20 cellular contexts compared by ENCODE assay signal in genomic region chr1:110631836-110632620, GRCh38.
DNase-seq lines count a peak whose midpoint lies in the region; ATAC-seq and TF ChIP-seq lines count a peak whose summit lies in the region.
"Had no signal": no experiment of that assay in that cellular context is flagged by ENCODE, and none has a peak within 500 bp of the region (broad histone marks: within the 10 kb centered on the region; RNA-seq: fewer than 3 reads in every experiment).

No MANE protein-coding gene starts in this region.

- H3F3A ChIP-seq in Loucy (ENCODE audit: low read depth): no peaks in the 10 kb centered on the region

- no peaks in the 10 kb centered on the region for H3K79me2 ChIP-seq in Loucy (ENCODE audit: insufficient read depth, low read length)

- no peaks in the 10 kb centered on the region for H4K20me1 ChIP-seq in Loucy (ENCODE audit: insufficient read depth, low read length, poor library complexity, severe bottlenecking)

- peak overlapping the region; percentile 56 for H3K4me3 ChIP-seq in Loucy (ENCODE audit: low read length, poor library complexity, severe bottlenecking)
- H3K4me3 ChIP-seq in effector memory CD4-positive, alpha-beta T cell (ENCODE audit: insufficient read depth, low read depth, low read length, poor library complexity, severe bottlenecking): no peak overlapping the region
- H3K4me3 ChIP-seq: prostate gland had no signal

- H3K4me1 Mint-ChIP-seq in stimulated activated naive CD8-positive, alpha-beta T cell treated with anti-CD3 and anti-CD28 coated beads, Interleukin-15, amount 100 ng/mL, for 72 hours: peaks cover 12% of the 10 kb centered on the region

- H3K4me1 ChIP-seq in Loucy (ENCODE audit: insufficient read depth, low read length, poor library complexity, severe bottlenecking): peaks cover 15% of the 10 kb centered on the region
- peaks cover 67% of the 10 kb centered on the region for H3K4me1 ChIP-seq in effector memory CD4-positive, alpha-beta T cell (ENCODE audit: control insufficient read depth, insufficient read depth, low read length, poor library complexity, severe bottlenecking)
- H3K4me1 ChIP-seq: prostate gland had no signal

- H3K27ac Mint-ChIP-seq in stimulated activated naive CD8-positive, alpha-beta T cell treated with anti-CD3 and anti-CD28 coated beads, Interleukin-15, amount 100 ng/mL, for 72 hours: no peak overlapping the region
- H3K27ac Mint-ChIP-seq: activated T-cell treated with anti-CD3 and anti-CD28 coated beads, Interleukin-2, amount 50 U/mL, for 72 hours; effector memory CD8-positive, alpha-beta T cell had no signal

- no peaks in the 10 kb centered on the region for H3K27me3 Mint-ChIP-seq in stimulated activated naive CD8-positive, alpha-beta T cell treated with anti-CD3 and anti-CD28 coated beads, Interleukin-15, amount 100 ng/mL, for 72 hours
- H3K27me3 Mint-ChIP-seq: effector memory CD8-positive, alpha-beta T cell; memory B cell had no signal

- H3K4me3 Mint-ChIP-seq in stimulated activated naive CD8-positive, alpha-beta T cell treated with anti-CD3 and anti-CD28 coated beads, Interleukin-15, amount 100 ng/mL, for 72 hours: no peak overlapping the region
- H3K4me3 Mint-ChIP-seq: activated T-cell treated with anti-CD3 and anti-CD28 coated beads, Interleukin-2, amount 50 U/mL, for 72 hours; memory B cell had no signal

- no peaks in the 10 kb centered on the region for H3K27me3 ChIP-seq in Loucy (ENCODE audit: insufficient read depth, low read length, poor library complexity, severe bottlenecking)
- no peaks in the 10 kb centered on the region for H3K27me3 ChIP-seq in effector memory CD4-positive, alpha-beta T cell (replicated peaks; ENCODE audit: control insufficient read depth, insufficient read depth, low read length, poor library complexity, severe bottlenecking)
- H3K27me3 ChIP-seq: brain microvascular endothelial cell had no signal

- H3K9me3 Mint-ChIP-seq in stimulated activated naive CD8-positive, alpha-beta T cell treated with anti-CD3 and anti-CD28 coated beads, Interleukin-15, amount 100 ng/mL, for 72 hours: no peaks in the 10 kb centered on the region
- H3K9me3 Mint-ChIP-seq: activated T-cell treated with anti-CD3 and anti-CD28 coated beads, Interleukin-2, amount 50 U/mL, for 72 hours; effector memory CD8-positive, alpha-beta T cell had no signal

- peak overlapping the region; percentile 79 for H3K4me2 ChIP-seq in Loucy (ENCODE audit: low read depth, low read length, poor library complexity, severe bottlenecking)

- H3K9ac ChIP-seq in Loucy (ENCODE audit: low read depth, low read length, poor library complexity, severe bottlenecking): no peak overlapping the region

- no peak for TF ChIP-seq CTCF in Loucy (conservative IDR thresholded peaks at IDR 0.05; ENCODE audit: low read length)

- ATAC-seq in stimulated activated naive CD8-positive, alpha-beta T cell treated with anti-CD3 and anti-CD28 coated beads, Interleukin-15, Interleukin-2, amounts not matched to agents 100 U/mL and 50 U/mL, for 24 hours: no peak
- ATAC-seq in stimulated activated naive CD8-positive, alpha-beta T cell treated with anti-CD3 and anti-CD28 coated beads, Interleukin-15, amount 100 ng/mL, for 72 hours: no peak
- ATAC-seq in HG03565 (IDR thresholded peaks at IDR 0.05; ENCODE audit: unreplicated experiment): no peak
- no peak for ATAC-seq in HG03139 (IDR thresholded peaks at IDR 0.05; ENCODE audit: unreplicated experiment)
- ATAC-seq: left cardiac atrium had no signal

- no peak overlapping the region for H2AFZ ChIP-seq in Loucy (ENCODE audit: low read length)

- no peaks in the 10 kb centered on the region for H3K9me2 ChIP-seq in Loucy (replicated peaks; ENCODE audit: low read depth, low read length)

- H3K27ac ChIP-seq in effector memory CD4-positive, alpha-beta T cell (ENCODE audit: insufficient read depth, low read length, poor library complexity, severe bottlenecking): peak overlapping the region; percentile 78
- H3K27ac ChIP-seq: brain microvascular endothelial cell, neutrophil, prostate gland had no signal

- no peaks in the 10 kb centered on the region for H3K9me3 ChIP-seq in Loucy (ENCODE audit: insufficient read depth, low read depth, low read length)
- H3K9me3 ChIP-seq in effector memory CD4-positive, alpha-beta T cell (ENCODE audit: control insufficient read depth, low read length): no peaks in the 10 kb centered on the region
- H3K9me3 ChIP-seq: neutrophil, prostate gland had no signal

- CTCF ChIA-PET in HEK293T (lab: Yijun Ruan, JAX): interaction anchor here (0.9 kb wide), 1 partner anchor 134 kb away, joined by 7 read pairs; no protein-coding TSS in a partner anchor

- peak; percentile 2 for DNase-seq in stimulated activated naive CD8-positive, alpha-beta T cell treated with anti-CD3 and anti-CD28 coated beads, Interleukin-15, Interleukin-2, amounts not matched to agents 100 U/mL and 50 U/mL, for 24 hours
- DNase-seq in stimulated activated naive CD8-positive, alpha-beta T cell treated with anti-CD3 and anti-CD28 coated beads, Interleukin-15, amount 100 ng/mL, for 72 hours: no peak
- DNase-seq in effector memory CD4-positive, alpha-beta T cell: no peak
- DNase-seq in HEK293T (ENCODE audit: extremely low spot score) (no peak), kidney glomerular epithelial cell (lab: John Stamatoyannopoulos, UW) (no peak)
- DNase-seq: brain microvascular endothelial cell, foreskin melanocyte, Karpas-422, left cardiac atrium, NCI-H1048, NCI-H1930, NCI-H69 had no signal

- no peaks in the 10 kb centered on the region for H3K36me3 ChIP-seq in Loucy (ENCODE audit: insufficient read depth, low read length)
- no peaks in the 10 kb centered on the region for H3K36me3 ChIP-seq in effector memory CD4-positive, alpha-beta T cell (ENCODE audit: control insufficient read depth, insufficient read depth, low read length)
- H3K36me3 ChIP-seq: brain microvascular endothelial cell, neutrophil, prostate gland had no signal

- POLR2A ChIA-PET in HEK293T (lab: Yijun Ruan, JAX): no interaction called here

TF ChIP-seq in HEK293T, 16 proteins besides CTCF, POLR2A, EP300 and RAD21:
- TF ChIP-seq FOXA1 (IDR thresholded peaks at IDR 0.05) (no peak), TARDBP (IDR thresholded peaks at IDR 0.05) (no peak), ELF4 (IDR thresholded peaks at IDR 0.05) (no peak), SP1 (IDR thresholded peaks at IDR 0.05) (no peak)
- TF ChIP-seq, protein P1, sequence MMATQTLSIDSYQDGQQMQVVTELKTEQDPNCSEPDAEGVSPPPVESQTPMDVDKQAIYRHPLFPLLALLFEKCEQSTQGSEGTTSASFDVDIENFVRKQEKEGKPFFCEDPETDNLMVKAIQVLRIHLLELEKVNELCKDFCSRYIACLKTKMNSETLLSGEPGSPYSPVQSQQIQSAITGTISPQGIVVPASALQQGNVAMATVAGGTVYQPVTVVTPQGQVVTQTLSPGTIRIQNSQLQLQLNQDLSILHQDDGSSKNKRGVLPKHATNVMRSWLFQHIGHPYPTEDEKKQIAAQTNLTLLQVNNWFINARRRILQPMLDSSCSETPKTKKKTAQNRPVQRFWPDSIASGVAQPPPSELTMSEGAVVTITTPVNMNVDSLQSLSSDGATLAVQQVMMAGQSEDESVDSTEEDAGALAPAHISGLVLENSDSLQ (IDR thresholded peaks at IDR 0.05): no peak
